9 cellular contexts compared by ENCODE assay signal in the genomic region with DNA sequence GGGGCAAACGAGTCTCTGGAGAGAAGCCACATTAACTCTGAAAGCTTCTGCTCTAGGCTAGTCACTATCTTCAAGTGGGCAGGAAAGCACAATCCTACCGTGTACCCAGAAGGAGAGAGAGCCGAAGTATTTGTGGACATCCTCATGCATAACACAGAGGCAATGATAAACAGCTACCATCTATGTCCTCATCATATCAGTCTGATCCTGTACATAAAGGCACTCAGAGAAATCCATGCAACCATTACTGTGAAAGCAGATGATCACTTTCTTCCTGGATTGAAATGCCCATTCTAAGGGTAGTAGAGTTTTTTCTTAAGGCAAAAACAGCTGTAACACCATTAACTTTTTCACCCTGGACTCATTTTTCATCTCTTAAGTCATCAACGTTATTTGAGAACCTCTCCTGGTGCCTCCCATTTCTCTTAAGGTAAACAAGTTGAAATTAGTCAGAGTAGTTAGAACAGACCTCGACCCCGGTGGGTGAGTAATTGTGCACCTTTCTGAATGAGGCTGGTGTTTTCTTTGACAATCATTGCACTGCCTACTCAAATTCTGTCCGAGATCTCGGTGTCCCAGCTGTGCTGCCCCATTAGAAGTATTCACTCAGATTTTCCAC.
A peak's percentile ranks its signal among the peaks of the same experiment; 100 is the strongest.
DNase-seq lines count a peak whose midpoint lies in the region; ATAC-seq and TF ChIP-seq lines count a peak whose summit lies in the region.
"Had no signal": no experiment of that assay in that cellular context is flagged by ENCODE, and none has a peak within 500 bp of the region (broad histone marks: within the 10 kb centered on the region; RNA-seq: fewer than 3 reads in every experiment).

No MANE protein-coding gene starts in this region.

- no peaks in the 10 kb centered on the region for H4K20me1 ChIP-seq in mammary epithelial cell (ENCODE audit: insufficient read depth, low read length)

- peak overlapping the region; percentile 85 for H3K27ac Mint-ChIP-seq in activated naive CD4-positive, alpha-beta T cell treated with anti-CD3 and anti-CD28 coated beads for 36 hours
- peak overlapping the region; percentile 82 for H3K27ac Mint-ChIP-seq in stimulated activated naive CD8-positive, alpha-beta T cell treated with anti-CD3 and anti-CD28 coated beads, Interleukin-15, Interleukin-2, amounts not matched to agents 100 ng/mL and 50 ng/mL, for 24 hours
- no peak overlapping the region for H3K27ac Mint-ChIP-seq in effector memory CD8-positive, alpha-beta T cell

- dilution Hi-C loops in mammary epithelial cell (cut with HindIII; ENCODE audit: low sequenced_read_pairs): no loop called here

- no peaks in the 10 kb centered on the region for H3K9me3 ChIP-seq in mammary epithelial cell (replicated peaks; ENCODE audit: insufficient read depth, low read length)
- H3K9me3 ChIP-seq: ascending aorta had no signal

- no TSS peak for BruUV-seq in mammary epithelial cell (replicated peaks; lab: Mats Ljungman, UMichigan)

- H3K27me3 ChIP-seq in mammary epithelial cell (ENCODE audit: insufficient read depth, low read length): no peaks in the 10 kb centered on the region
- H3K27me3 ChIP-seq: ascending aorta had no signal

- H3K4me1 ChIP-seq in mammary epithelial cell (ENCODE audit: insufficient read depth, low read length): peaks cover 12% of the 10 kb centered on the region
- H3K4me1 ChIP-seq: ascending aorta had no signal

- no peak overlapping the region for H3K4me3 Mint-ChIP-seq in activated naive CD4-positive, alpha-beta T cell treated with anti-CD3 and anti-CD28 coated beads for 36 hours
- H3K4me3 Mint-ChIP-seq in stimulated activated naive CD8-positive, alpha-beta T cell treated with anti-CD3 and anti-CD28 coated beads, Interleukin-15, Interleukin-2, amounts not matched to agents 100 ng/mL and 50 ng/mL, for 24 hours: peak overlapping the region; percentile 39
- no peak overlapping the region for H3K4me3 Mint-ChIP-seq in effector memory CD8-positive, alpha-beta T cell

- H3K27me3 Mint-ChIP-seq in activated naive CD4-positive, alpha-beta T cell treated with anti-CD3 and anti-CD28 coated beads for 36 hours (ENCODE audit: low read depth): no peaks in the 10 kb centered on the region
- H3K27me3 Mint-ChIP-seq in stimulated activated naive CD8-positive, alpha-beta T cell treated with anti-CD3 and anti-CD28 coated beads, Interleukin-15, Interleukin-2, amounts not matched to agents 100 ng/mL and 50 ng/mL, for 24 hours: no peaks in the 10 kb centered on the region
- peaks cover 5 to 17% of the 10 kb centered on the region in 2 donors for H3K27me3 Mint-ChIP-seq in effector memory CD8-positive, alpha-beta T cell

- peaks cover 44% of the 10 kb centered on the region for H3K4me1 Mint-ChIP-seq in activated naive CD4-positive, alpha-beta T cell treated with anti-CD3 and anti-CD28 coated beads for 36 hours (ENCODE audit: low read depth)
- H3K4me1 Mint-ChIP-seq in stimulated activated naive CD8-positive, alpha-beta T cell treated with anti-CD3 and anti-CD28 coated beads, Interleukin-15, Interleukin-2, amounts not matched to agents 100 ng/mL and 50 ng/mL, for 24 hours (ENCODE audit: low read depth): peaks cover 45% of the 10 kb centered on the region
- peaks cover 0 to 2% of the 10 kb centered on the region in 2 donors for H3K4me1 Mint-ChIP-seq in effector memory CD8-positive, alpha-beta T cell (ENCODE audit: low read depth in 2 of 2)

- H2AFZ ChIP-seq in mammary epithelial cell (ENCODE audit: low read depth, low read length): no peak overlapping the region

- no peaks in the 10 kb centered on the region for H3K79me2 ChIP-seq in mammary epithelial cell (ENCODE audit: insufficient read depth, low read length)

- no peaks in the 10 kb centered on the region for H3K36me3 Mint-ChIP-seq in activated naive CD4-positive, alpha-beta T cell treated with anti-CD3 and anti-CD28 coated beads for 36 hours (ENCODE audit: low read depth)
- H3K36me3 Mint-ChIP-seq in stimulated activated naive CD8-positive, alpha-beta T cell treated with anti-CD3 and anti-CD28 coated beads, Interleukin-15, Interleukin-2, amounts not matched to agents 100 ng/mL and 50 ng/mL, for 24 hours (ENCODE audit: low read depth): no peaks in the 10 kb centered on the region
- no peaks in the 10 kb centered on the region for H3K36me3 Mint-ChIP-seq in effector memory CD8-positive, alpha-beta T cell (ENCODE audit: insufficient read depth)

- TF ChIP-seq CTCF in mammary epithelial cell (conservative IDR thresholded peaks at IDR 0.05 in 1 of 2, IDR thresholded peaks at IDR 0.05 in 1 of 2; ENCODE audit: extremely low read depth in 1 of 2, insufficient read depth in 1 of 2, low read depth in 1 of 2, low read length in 2 of 2): no peak

- no peak overlapping the region for H3K27ac ChIP-seq in mammary epithelial cell (ENCODE audit: insufficient read depth, low read depth, low read length)
- H3K27ac ChIP-seq: ascending aorta had no signal

- H3K4me3 ChIP-seq in mammary epithelial cell (replicated peaks in 1 of 3; ENCODE audit: insufficient read depth in 1 of 3, low read depth in 2 of 3, low read length in 3 of 3): no peak overlapping the region
- H3K4me3 ChIP-seq: ascending aorta had no signal

- H3K9ac ChIP-seq in mammary epithelial cell (ENCODE audit: insufficient read depth, low read length): no peak overlapping the region

- CTCF ChIA-PET in activated naive CD4-positive, alpha-beta T cell treated with anti-CD3 and anti-CD28 coated beads for 36 hours (lab: Charles Lee): interaction anchor here (0.8 kb wide), 1 partner anchor 146 kb away, joined by 3 read pairs; no protein-coding TSS in a partner anchor
- CTCF ChIA-PET in mammary epithelial cell (lab: Charles Lee; ENCODE audit: low non-redundant PET): no interaction called here

- H3K4me2 ChIP-seq in mammary epithelial cell (ENCODE audit: insufficient read depth, low read depth, low read length): no peak overlapping the region

- in situ Hi-C loops in mammary epithelial cell (cut with MboI; ENCODE audit: low sequenced_read_pairs in 2 of 2): no loop called here

- peak; percentile 88 for DNase-seq in activated naive CD4-positive, alpha-beta T cell treated with anti-CD3 and anti-CD28 coated beads for 36 hours
- no peak for DNase-seq in activated naive CD4-positive, alpha-beta T cell (lab: John Stamatoyannopoulos, UW)
- DNase-seq in HS-5 (ENCODE audit: low read depth) (peak; percentile 25), mammary epithelial cell (peak; percentile 86), UCSD-AML1 (lab: John Stamatoyannopoulos, UW; ENCODE audit: unreplicated experiment) (no peak)
- DNase-seq in effector memory CD8-positive, alpha-beta T cell: no peak

- no peaks in the 10 kb centered on the region for H3K36me3 ChIP-seq in mammary epithelial cell (ENCODE audit: insufficient read depth, low read length)
- H3K36me3 ChIP-seq: ascending aorta had no signal

- 48% methylated on average over 5 of the region's 8 CpGs for WGBS in mammary epithelial cell (ENCODE audit: low coverage, missing lambda C conversion rate)

- intact Hi-C loops in activated naive CD4-positive, alpha-beta T cell treated with anti-CD3 and anti-CD28 coated beads for 36 hours (cut with micrococcal nuclease): loop anchor here (1.0 to 5.0 kb wide), 12 partner anchors 18 to 1294 kb away; partner anchors contain the start of gene SHQ1
- intact Hi-C loops in mammary epithelial cell (cut with micrococcal nuclease): no loop called here

- no peak for ATAC-seq in GM19324 (IDR thresholded peaks at IDR 0.05; ENCODE audit: low FRiP score, unreplicated experiment)
- ATAC-seq in effector memory CD8-positive, alpha-beta T cell (replicated peaks): no peak

- H3K9me3 Mint-ChIP-seq in activated naive CD4-positive, alpha-beta T cell treated with anti-CD3 and anti-CD28 coated beads for 36 hours: no peaks in the 10 kb centered on the region
- no peaks in the 10 kb centered on the region for H3K9me3 Mint-ChIP-seq in stimulated activated naive CD8-positive, alpha-beta T cell treated with anti-CD3 and anti-CD28 coated beads, Interleukin-15, Interleukin-2, amounts not matched to agents 100 ng/mL and 50 ng/mL, for 24 hours
- no peaks in the 10 kb centered on the region for H3K9me3 Mint-ChIP-seq in effector memory CD8-positive, alpha-beta T cell

Comparison
In these comparisons a context has a peak if more than half of its experiments do, and no peak if none do; other contexts are left out.
1. DNase-seq: peak in activated naive CD4-positive, alpha-beta T cell treated with anti-CD3 and anti-CD28 coated beads for 36 hours (single experiment), HS-5 (single experiment) and mammary epithelial cell (single experiment); none in activated naive CD4-positive, alpha-beta T cell (0 of 4), UCSD-AML1 (single experiment) and effector memory CD8-positive, alpha-beta T cell (0 of 3).
2. H3K27ac Mint-ChIP-seq: peak in activated naive CD4-positive, alpha-beta T cell treated with anti-CD3 and anti-CD28 coated beads for 36 hours (single experiment) and stimulated activated naive CD8-positive, alpha-beta T cell treated with anti-CD3 and anti-CD28 coated beads, Interleukin-15, Interleukin-2, amounts not matched to agents 100 ng/mL and 50 ng/mL, for 24 hours (single experiment); none in effector memory CD8-positive, alpha-beta T cell (0 of 2).